In genomic region chr14:61188196-61188595, GRCh38 we compare ENCODE assay signal across 13 cellular contexts.
DNase-seq lines count a peak whose midpoint lies in the region; ATAC-seq, FAIRE-seq and TF ChIP-seq lines count a peak whose summit lies in the region.
"Had no signal": no experiment of that assay in that cellular context is flagged by ENCODE, and none has a peak within 500 bp of the region (broad histone marks: within the 10 kb centered on the region; RNA-seq: fewer than 3 reads in every experiment).

No MANE protein-coding gene starts in this region.

- no peaks in the 10 kb centered on the region; the same call in 1 of the 2 replicates for H3K27me3 ChIP-seq in HUES48 (ENCODE audit: control insufficient read depth, insufficient read depth, low read length)
- no peaks in the 10 kb centered on the region for H3K27me3 ChIP-seq in endodermal cell (ENCODE audit: control insufficient read depth, insufficient read depth, low read length, poor library complexity, severe bottlenecking)

- H3K27ac ChIP-seq in A549, result peak overlapping the region; percentile 88 to 95
- H3K27ac ChIP-seq in HUES48 (ENCODE audit: low read depth, low read length), result no peak overlapping the region
- H3K27ac ChIP-seq in endodermal cell (ENCODE audit: low read depth, low read length), result no peak overlapping the region

- peak overlapping the region; percentile 70 for H3K4me2 ChIP-seq in A549

- ATAC-seq in A549, result peak; percentile 80 to 84
- no peak for ATAC-seq in HG03460 (IDR thresholded peaks at IDR 0.05; ENCODE audit: unreplicated experiment)

- no peak for FAIRE-seq in A549 (lab: Jason Lieb, UNC)
- FAIRE-seq: frontal cortex, GM18507 had no signal

- DNase-seq in A549 (ENCODE audit: low read depth in 1 of 2, low spot score in 1 of 2), result peak; percentile 41 to 43
- peak; percentile 75 for DNase-seq in endodermal cell
- peak; percentile 89 for DNase-seq in myocyte (ENCODE audit: low read depth)
- no peak for DNase-seq in middle frontal gyrus (ENCODE audit: extremely low spot score, low spot score)
- no peak for DNase-seq in A172 (ENCODE audit: low spot score)
- no peak for DNase-seq in NOMO-1 (lab: John Stamatoyannopoulos, UW; ENCODE audit: unreplicated experiment in 2 of 2)
- DNase-seq: CD4-positive, alpha-beta T cell; naive B cell; NCI-H2029 had no signal

- no peak overlapping the region for H3K4me3 Mint-ChIP-seq in endodermal cell
- H3K4me3 Mint-ChIP-seq: CD4-positive, alpha-beta T cell had no signal

- TF ChIP-seq CTCF in A549 (IDR thresholded peaks at IDR 0.05) (no peak), endodermal cell (conservative IDR thresholded peaks at IDR 0.05) (no peak)

- no peak overlapping the region for H3K27ac Mint-ChIP-seq in endodermal cell
- H3K27ac Mint-ChIP-seq: CD4-positive, alpha-beta T cell; naive B cell had no signal

- H3K4me1 ChIP-seq in A549, result peaks cover 30% of the 10 kb centered on the region
- peaks cover 25% of the 10 kb centered on the region for H3K4me1 ChIP-seq in HUES48 (ENCODE audit: control insufficient read depth, insufficient read depth, low read length)
- H3K4me1 ChIP-seq in endodermal cell (ENCODE audit: control insufficient read depth, insufficient read depth, low read length), result no peaks in the 10 kb centered on the region

- WGBS in A549 (ENCODE audit: missing lambda C conversion rate), result 3% methylated on average over 7 of the region's 21 CpGs
- WGBS in endodermal cell (ENCODE audit: insufficient coverage in 1 of 2, insufficient read length in 1 of 2), 2 experiments, result 60 to 95% methylated on average over 1 to 18 of the region's 21 CpGs

- H3K9me3 ChIP-seq in A549 (no peaks in the 10 kb centered on the region), HUES48 (ENCODE audit: control insufficient read depth, insufficient read depth, low read length) (no peaks in the 10 kb centered on the region), endodermal cell (ENCODE audit: control insufficient read depth, low read length) (no peaks in the 10 kb centered on the region)

- peaks cover 23% of the 10 kb centered on the region for H3K4me1 Mint-ChIP-seq in endodermal cell

- H3K4me3 ChIP-seq in A549 (peak overlapping the region; percentile 61), HUES48 (ENCODE audit: low read depth, low read length) (peak overlapping the region; percentile 23; the same call in 1 of the 2 replicates), endodermal cell (ENCODE audit: low read length) (no peak overlapping the region)

- H3K36me3 ChIP-seq in HUES48 (ENCODE audit: control insufficient read depth, insufficient read depth, low read length) (no peaks in the 10 kb centered on the region), endodermal cell (ENCODE audit: control insufficient read depth, insufficient read depth, low read length) (no peaks in the 10 kb centered on the region)

- no peak for TF ChIP-seq EP300 in A549 (IDR thresholded peaks at IDR 0.05)

- POLR2A ChIA-PET in A549 (lab: Yijun Ruan, JAX), result interaction anchor here (0.6 to 2.4 kb wide), 2 partner anchors 207 to 539 kb away, joined by 3 to 12 read pairs; partner anchors contain the start of genes SIX1, SLC38A6 and TRMT5

- H3K9me3 Mint-ChIP-seq in endodermal cell, result no peaks in the 10 kb centered on the region
- H3K9me3 Mint-ChIP-seq: CD4-positive, alpha-beta T cell had no signal

- no peak overlapping the region for H3K9ac ChIP-seq in HUES48 (ENCODE audit: low read depth, low read length)
- H3K9ac ChIP-seq in endodermal cell (ENCODE audit: extremely low read depth, low read length, poor library complexity, severe bottlenecking), result no peak overlapping the region

- H3K27me3 Mint-ChIP-seq in endodermal cell (ENCODE audit: insufficient read depth), result peaks cover 15% of the 10 kb centered on the region

- H3K36me3 Mint-ChIP-seq in endodermal cell (ENCODE audit: low read depth), result no peaks in the 10 kb centered on the region
- H3K36me3 Mint-ChIP-seq: naive B cell had no signal

- TF ChIP-seq RAD21 in A549 (conservative IDR thresholded peaks at IDR 0.05 in 1 of 2, IDR thresholded peaks at IDR 0.05 in 1 of 2), result no peak; a peak in 1 of 5 replicates

- no peak for TF ChIP-seq POLR2A in A549 (IDR thresholded peaks at IDR 0.05; ENCODE audit: low read length)

- CTCF ChIA-PET in A549 (lab: Yijun Ruan, JAX), result interaction anchor here (0.6 to 1.2 kb wide), 2 partner anchors 542 to 563 kb away, joined by 3 to 7 read pairs; no protein-coding TSS in a partner anchor

TF ChIP-seq in A549, 52 proteins besides CTCF, POLR2A, EP300 and RAD21:
- no peak for TF ChIP-seq EHF (CRISPR knock-in tag; IDR thresholded peaks at IDR 0.05)

Comparison
In these comparisons a context has a peak if more than half of its experiments do, and no peak if none do; other contexts are left out.
1. DNase-seq: peak in A549 (2 of 2), endodermal cell (single experiment) and myocyte (single experiment); none in middle frontal gyrus (single experiment), A172 (single experiment) and NOMO-1 (0 of 2).
2. H3K27ac ChIP-seq: peak in A549 (2 of 2); none in HUES48 (single experiment) and endodermal cell (single experiment).